In genomic region chr6:78629154-78629721, GRCh38 we compare ENCODE assay signal across 10 cellular contexts.
DNase-seq lines count a peak whose midpoint lies in the region; ATAC-seq and TF ChIP-seq lines count a peak whose summit lies in the region.
"Had no signal": no experiment of that assay in that cellular context is flagged by ENCODE, and none has a peak within 500 bp of the region (broad histone marks: within the 10 kb centered on the region; RNA-seq: fewer than 3 reads in every experiment).

No MANE protein-coding gene starts in this region.

- peak overlapping the region; percentile 58 for H3K4me3 Mint-ChIP-seq in Calu3 (ENCODE audit: low read depth, unreplicated experiment)
- H3K4me3 Mint-ChIP-seq in WTC11 = peak overlapping the region; percentile 63

- H3K27me3 Mint-ChIP-seq in Calu3 (ENCODE audit: unreplicated experiment) = no peaks in the 10 kb centered on the region
- no peaks in the 10 kb centered on the region for H3K27me3 Mint-ChIP-seq in WTC11 (ENCODE audit: low read depth)

- H3K9me3 ChIP-seq in gastroesophageal sphincter = no peaks in the 10 kb centered on the region
- H3K9me3 ChIP-seq in psoas muscle = no peaks in the 10 kb centered on the region
- no peaks in the 10 kb centered on the region for H3K9me3 ChIP-seq in spleen

- peak overlapping the region in 1 of 4 donors; percentile 33 for H3K27ac ChIP-seq in gastroesophageal sphincter
- H3K27ac ChIP-seq in psoas muscle = no peak overlapping the region
- H3K27ac ChIP-seq in spleen = no peak overlapping the region

- ATAC-seq in WTC11 = peak; percentile 90
- ATAC-seq in gastroesophageal sphincter = peak; percentile 28
- no peak for ATAC-seq in psoas muscle
- ATAC-seq in HG02642 (IDR thresholded peaks at IDR 0.05; ENCODE audit: poor library complexity, unreplicated experiment) = no peak
- no peak for ATAC-seq in HG03139 (IDR thresholded peaks at IDR 0.05; ENCODE audit: unreplicated experiment)

- no peaks in the 10 kb centered on the region for H3K4me1 ChIP-seq in gastroesophageal sphincter
- H3K4me1 ChIP-seq in psoas muscle = no peaks in the 10 kb centered on the region
- no peaks in the 10 kb centered on the region for H3K4me1 ChIP-seq in spleen

- TF ChIP-seq EP300 in gastroesophageal sphincter (IDR thresholded peaks at IDR 0.05) = no peak

- TF ChIP-seq CTCF in Calu3 (IDR thresholded peaks at IDR 0.05; ENCODE audit: unreplicated experiment) (no peak), WTC11 (IDR thresholded peaks at IDR 0.05) (no peak), gastroesophageal sphincter (IDR thresholded peaks at IDR 0.05) (no peak), psoas muscle (IDR thresholded peaks at IDR 0.05) (no peak), spleen (IDR thresholded peaks at IDR 0.05 in 8 of 11, conservative IDR thresholded peaks at IDR 0.05 in 3 of 11) (no peak)

- CTCF ChIA-PET in Calu3 (lab: Charles Lee) = interaction anchor here (1.1 kb wide), 1 partner anchor 18 kb away, joined by 3 read pairs; no protein-coding TSS in a partner anchor
- CTCF ChIA-PET in WTC11 (lab: Charles Lee) = interaction anchor here (0.9 to 1.7 kb wide), 3 partner anchors 14 to 181 kb away, joined by 3 to 14 read pairs (median 3); no protein-coding TSS in a partner anchor

- no TSS peak for BruUV-seq in Calu3 (replicated peaks; lab: Mats Ljungman, UMichigan)

- no peaks in the 10 kb centered on the region for H3K27me3 ChIP-seq in gastroesophageal sphincter
- peaks cover 0 to 7% (median 2%) of the 10 kb centered on the region in 3 donors for H3K27me3 ChIP-seq in psoas muscle (ENCODE audit: insufficient read depth in 3 of 3, low read length in 2 of 3)
- H3K27me3 ChIP-seq in spleen (replicated peaks in 1 of 7) = peaks cover 0 to 13% (median 3%) of the 10 kb centered on the region in 7 donors

- H3K4me3 ChIP-seq in gastroesophageal sphincter = peak overlapping the region in 1 of 2 donors; percentile 46
- H3K4me3 ChIP-seq in psoas muscle = peak overlapping the region; percentile 23
- H3K4me3 ChIP-seq in spleen = peak overlapping the region in 3 of 8 donors; percentile 12 to 14 (median 12)

- H3K4me1 Mint-ChIP-seq in Calu3 (ENCODE audit: low read depth, unreplicated experiment) (no peaks in the 10 kb centered on the region), WTC11 (peaks cover 6% of the 10 kb centered on the region)

- no peak for TF ChIP-seq POLR2A in gastroesophageal sphincter (IDR thresholded peaks at IDR 0.05)
- TF ChIP-seq POLR2A in spleen (IDR thresholded peaks at IDR 0.05) = no peak

- H3K36me3 ChIP-seq in gastroesophageal sphincter = no peaks in the 10 kb centered on the region
- no peaks in the 10 kb centered on the region for H3K36me3 ChIP-seq in psoas muscle (ENCODE audit: insufficient read depth in 1 of 2, low read depth in 1 of 2)
- no peaks in the 10 kb centered on the region for H3K36me3 ChIP-seq in spleen

- WGBS in gastroesophageal sphincter (ENCODE audit: low coverage in 1 of 2), 2 donors = 20% methylated on average over 1 of the region's 27 CpGs; no CpG with 5 or more reads in 1 of the 2 donors
- WGBS in psoas muscle, 3 donors = 16 to 22% (median 20%) methylated on average over 27 of the region's 27 CpGs
- WGBS in spleen, 5 donors = 21 to 36% (median 29%) methylated on average over 14 to 27 of the region's 27 CpGs

- no peaks in the 10 kb centered on the region for H3K9me3 Mint-ChIP-seq in Calu3 (ENCODE audit: low read depth, unreplicated experiment)
- H3K9me3 Mint-ChIP-seq in WTC11 = no peaks in the 10 kb centered on the region
- H3K9me3 Mint-ChIP-seq: activated T-helper 2 cell treated with anti-CD3 and anti-CD28 coated beads, Interferon-gamma antibody, Interleukin-2, Interleukin-4, amounts not matched to agents 10 μg/mL and 5 μg/mL and 100 μg/mL, durations not matched to agents 14 hours and 24 hours and 36 hours had no signal

- H3K27ac Mint-ChIP-seq in Calu3 (ENCODE audit: unreplicated experiment) (no peak overlapping the region), WTC11 (peak overlapping the region; percentile 2; the same call in 1 of the 2 replicates)
- H3K27ac Mint-ChIP-seq: activated T-helper 2 cell treated with anti-CD3 and anti-CD28 coated beads, Interferon-gamma antibody, Interleukin-2, Interleukin-4, amounts not matched to agents 10 μg/mL and 5 μg/mL and 100 μg/mL, durations not matched to agents 14 hours and 24 hours and 36 hours had no signal

- POLR2A ChIA-PET in WTC11 (lab: Charles Lee) = interaction anchor here (0.6 kb wide), 1 partner anchor 111 kb away, joined by 3 read pairs; no protein-coding TSS in a partner anchor

- DNase-seq in Calu3 (no peak), WTC11 (ENCODE audit: low spot score) (peak; percentile 56), psoas muscle (no peak), NAMALWA (ENCODE audit: low spot score) (no peak), spleen (no peak)
- DNase-seq: NCI-H82 had no signal

- peaks cover 7% of the 10 kb centered on the region for H3K36me3 Mint-ChIP-seq in Calu3 (ENCODE audit: insufficient read depth, unreplicated experiment)
- no peaks in the 10 kb centered on the region for H3K36me3 Mint-ChIP-seq in WTC11

- intact Hi-C loops in Calu3 (cut with micrococcal nuclease; ENCODE audit: unreplicated experiment) (no loop called here), psoas muscle (cut with DNase I) (no loop called here), spleen (cut with DNase I; ENCODE audit: low total_unique reads) (no loop called here)

TF ChIP-seq in WTC11, 78 proteins besides CTCF, POLR2A, EP300 and RAD21:
- TF ChIP-seq USF1 (CRISPR knock-in tag; IDR thresholded peaks at IDR 0.05) = 0 out of 2 replicates have a peak, but pooled peaks have one; percentile 33
- no peak for TF ChIP-seq E2F1 (CRISPR knock-in tag; IDR thresholded peaks at IDR 0.05)
- no peak for TF ChIP-seq ZSCAN18 (CRISPR knock-in tag; IDR thresholded peaks at IDR 0.05)
- TF ChIP-seq NR1H2 (CRISPR knock-in tag; IDR thresholded peaks at IDR 0.05) = no peak
- TF ChIP-seq GTF2I (CRISPR knock-in tag; conservative IDR thresholded peaks at IDR 0.05) = no peak
- TF ChIP-seq USF2 (CRISPR knock-in tag; IDR thresholded peaks at IDR 0.05) = peak; percentile 67

Comparison
In these comparisons a context has a peak if more than half of its experiments do, and no peak if none do; other contexts are left out.
1. ATAC-seq: peak in WTC11 (single experiment) and gastroesophageal sphincter (single experiment); none in psoas muscle (0 of 4), HG02642 (single experiment) and HG03139 (single experiment).